19 cellular contexts compared by ENCODE assay signal in genomic region chr11:123460006-123460700, GRCh38. TPM values are rescaled to one million over a fixed set of nuclear protein-coding genes. Genes with fewer than 3 reads are reported as not detected.
DNase-seq lines count a peak whose midpoint lies in the region; ATAC-seq and TF ChIP-seq lines count a peak whose summit lies in the region.
"Had no signal": no experiment of that assay in that cellular context is flagged by ENCODE, and none has a peak within 500 bp of the region (broad histone marks: within the 10 kb centered on the region; RNA-seq: fewer than 3 reads in every experiment).

No MANE protein-coding gene starts in this region.

- H4K91ac ChIP-seq in trophoblast cell (ENCODE audit: low read depth, low read length): no peak overlapping the region

- peaks cover 2% of the 10 kb centered on the region for H3K79me1 ChIP-seq in trophoblast cell (ENCODE audit: low read length)

- no peaks in the 10 kb centered on the region for H3K36me3 ChIP-seq in breast epithelium
- no peaks in the 10 kb centered on the region for H3K36me3 ChIP-seq in mammary epithelial cell (ENCODE audit: insufficient read depth, low read length)
- H3K36me3 ChIP-seq in PC-3 (ENCODE audit: low read depth, low read length): peaks cover 18% of the 10 kb centered on the region; the same call in 1 of the 2 replicates
- no peaks in the 10 kb centered on the region for H3K36me3 ChIP-seq in left ventricle myocardium inferior
- H3K36me3 ChIP-seq in esophagus muscularis mucosa: no peaks in the 10 kb centered on the region
- H3K36me3 ChIP-seq in trophoblast cell (ENCODE audit: control insufficient read depth in 1 of 2, insufficient read depth in 2 of 2, low read length in 2 of 2): no peaks in the 10 kb centered on the region

- H3K14ac ChIP-seq in trophoblast cell (ENCODE audit: low read length): no peak overlapping the region

- no peak for TF ChIP-seq CTCF in breast epithelium (IDR thresholded peaks at IDR 0.05)
- TF ChIP-seq CTCF in mammary epithelial cell (conservative IDR thresholded peaks at IDR 0.05 in 1 of 2, IDR thresholded peaks at IDR 0.05 in 1 of 2; ENCODE audit: extremely low read depth in 1 of 2, insufficient read depth in 1 of 2, low read depth in 1 of 2, low read length in 2 of 2): no peak
- TF ChIP-seq CTCF in PC-3 (conservative IDR thresholded peaks at IDR 0.05; ENCODE audit: low read depth, low read length): no peak
- TF ChIP-seq CTCF in left ventricle myocardium inferior (IDR thresholded peaks at IDR 0.05; ENCODE audit: borderline replicate concordance): no peak
- TF ChIP-seq CTCF in esophagus muscularis mucosa (IDR thresholded peaks at IDR 0.05): no peak

- H3K27ac ChIP-seq in breast epithelium: peak overlapping the region; percentile 51 to 63
- H3K27ac ChIP-seq in mammary epithelial cell (ENCODE audit: insufficient read depth, low read depth, low read length): no peak overlapping the region
- peak overlapping the region; percentile 98 for H3K27ac ChIP-seq in PC-3 (ENCODE audit: low read length)
- peak overlapping the region; percentile 91 for H3K27ac ChIP-seq in left ventricle myocardium inferior (replicated peaks)
- no peak overlapping the region for H3K27ac ChIP-seq in esophagus muscularis mucosa (replicated peaks in 1 of 4)
- H3K27ac ChIP-seq in trophoblast cell (ENCODE audit: low read depth, low read length): no peak overlapping the region
- H3K27ac ChIP-seq: C4-2B, HL-60 had no signal

- H2AFZ ChIP-seq in mammary epithelial cell (ENCODE audit: low read depth, low read length) (no peak overlapping the region), PC-3 (ENCODE audit: low read length) (no peak overlapping the region), trophoblast cell (ENCODE audit: insufficient read depth, low read length, poor library complexity) (no peak overlapping the region)

- H3K27me3 ChIP-seq in breast epithelium (no peaks in the 10 kb centered on the region), mammary epithelial cell (ENCODE audit: insufficient read depth, low read length) (no peaks in the 10 kb centered on the region), PC-3 (ENCODE audit: low read length) (no peaks in the 10 kb centered on the region), left ventricle myocardium inferior (ENCODE audit: low read depth) (no peaks in the 10 kb centered on the region), esophagus muscularis mucosa (no peaks in the 10 kb centered on the region), trophoblast cell (ENCODE audit: insufficient read depth, low read length) (no peaks in the 10 kb centered on the region)

- H3K9ac ChIP-seq in mammary epithelial cell (ENCODE audit: insufficient read depth, low read length) (no peak overlapping the region), PC-3 (ENCODE audit: low read length) (no peak overlapping the region), trophoblast cell (ENCODE audit: low read length) (no peak overlapping the region)

- no peaks in the 10 kb centered on the region for H3F3A ChIP-seq in PC-3 (ENCODE audit: low read length, unreplicated experiment)

- H3K4me3 ChIP-seq in breast epithelium (no peak overlapping the region), mammary epithelial cell (replicated peaks in 1 of 3; ENCODE audit: insufficient read depth in 1 of 3, low read depth in 2 of 3, low read length in 3 of 3) (no peak overlapping the region), PC-3 (ENCODE audit: low read length) (no peak overlapping the region), left ventricle myocardium inferior (peak overlapping the region; percentile 15), esophagus muscularis mucosa (no peak overlapping the region), trophoblast cell (ENCODE audit: low read depth, low read length) (no peak overlapping the region)
- H3K4me3 ChIP-seq: K562 had no signal

- intact Hi-C loops in breast epithelium (cut with DNase I; ENCODE audit: low total_unique reads): no loop called here
- intact Hi-C loops in mammary epithelial cell (cut with micrococcal nuclease): no loop called here
- intact Hi-C loops in PC-3 (cut with micrococcal nuclease): no loop called here
- intact Hi-C loops in left ventricle myocardium inferior (cut with micrococcal nuclease): no loop called here
- intact Hi-C loops in esophagus muscularis mucosa (cut with DNase I): no loop called here
- intact Hi-C loops in posterior cingulate gyrus (cut with DNase I): no loop called here

- H2BK12ac ChIP-seq in trophoblast cell (ENCODE audit: low read length): no peak overlapping the region

- POLR2A ChIA-PET in PC-3 (lab: Charles Lee; ENCODE audit: unreplicated experiment): no interaction called here

- CTCF ChIA-PET in mammary epithelial cell (lab: Charles Lee; ENCODE audit: low non-redundant PET) (no interaction called here), PC-3 (lab: Charles Lee) (interaction anchor here (0.5 kb wide), 1 partner anchor 9 kb away, joined by 3 read pairs; no protein-coding TSS in a partner anchor)

- no peak overlapping the region for H2BK120ac ChIP-seq in trophoblast cell (ENCODE audit: insufficient read depth, low read length, poor library complexity)

- BruUV-seq in mammary epithelial cell (replicated peaks; lab: Mats Ljungman, UMichigan) (no TSS peak), PC-3 (replicated peaks; lab: Mats Ljungman, UMichigan) (no TSS peak)

- 48% methylated on average over 7 of the region's 7 CpGs for WGBS in mammary epithelial cell (ENCODE audit: low coverage, missing lambda C conversion rate)
- 81% methylated on average over 7 of the region's 7 CpGs for WGBS in esophagus muscularis mucosa
- no CpG with 5 or more reads among the region's 7 CpGs for WGBS in trophoblast cell (ENCODE audit: extremely low coverage, insufficient coverage, insufficient read length)

- no peaks in the 10 kb centered on the region for H3K9me2 ChIP-seq in PC-3 (replicated peaks; ENCODE audit: low read length)

- no peak for TF ChIP-seq POLR2A in breast epithelium (IDR thresholded peaks at IDR 0.05)
- TF ChIP-seq POLR2A in esophagus muscularis mucosa (IDR thresholded peaks at IDR 0.05; ENCODE audit: low read depth): no peak

- H3K79me2 ChIP-seq in mammary epithelial cell (ENCODE audit: insufficient read depth, low read length): no peaks in the 10 kb centered on the region
- peaks cover 79% of the 10 kb centered on the region for H3K79me2 ChIP-seq in PC-3 (ENCODE audit: low read length)
- H3K79me2 ChIP-seq in trophoblast cell (ENCODE audit: control insufficient read depth, insufficient read depth, low read length, poor library complexity): no peaks in the 10 kb centered on the region

- H4K20me1 ChIP-seq in mammary epithelial cell (ENCODE audit: insufficient read depth, low read length) (no peaks in the 10 kb centered on the region), PC-3 (ENCODE audit: low read length) (no peaks in the 10 kb centered on the region)

- H3K4ac ChIP-seq in trophoblast cell (ENCODE audit: low read depth, low read length): no peak overlapping the region

- in situ Hi-C loops in mammary epithelial cell (cut with MboI; ENCODE audit: low sequenced_read_pairs in 2 of 2): no loop called here

- no peak overlapping the region for H4K8ac ChIP-seq in trophoblast cell (ENCODE audit: low read depth, low read length)

- TF ChIP-seq EP300 in esophagus muscularis mucosa (IDR thresholded peaks at IDR 0.05): no peak

- no peak overlapping the region for H3K23ac ChIP-seq in trophoblast cell (ENCODE audit: low read length)

- H3K9me3 ChIP-seq in breast epithelium: no peaks in the 10 kb centered on the region
- no peaks in the 10 kb centered on the region for H3K9me3 ChIP-seq in mammary epithelial cell (replicated peaks; ENCODE audit: insufficient read depth, low read length)
- no peaks in the 10 kb centered on the region for H3K9me3 ChIP-seq in PC-3 (ENCODE audit: low read length)
- no peaks in the 10 kb centered on the region for H3K9me3 ChIP-seq in left ventricle myocardium inferior (replicated peaks)
- H3K9me3 ChIP-seq in esophagus muscularis mucosa: no peaks in the 10 kb centered on the region
- H3K9me3 ChIP-seq in trophoblast cell (ENCODE audit: insufficient read depth, low read depth, low read length): peaks cover 3% of the 10 kb centered on the region

- DNase-seq in breast epithelium (ENCODE audit: low spot score in 2 of 2): no peak
- DNase-seq in mammary epithelial cell: no peak
- DNase-seq in M059J (ENCODE audit: low read depth): peak; percentile 79
- no peak for DNase-seq in PC-3
- no peak for DNase-seq in left ventricle myocardium inferior
- DNase-seq in esophagus muscularis mucosa (ENCODE audit: extremely low spot score): no peak
- no peak for DNase-seq in posterior cingulate gyrus
- DNase-seq in trophoblast cell: no peak
- DNase-seq: AML-193; Calu3; CD8-positive, alpha-beta memory T cell; DMS53; H7; NCI-H2029 treated with DMSO at 0.1 percent for 48 hours; NCI-H446 treated with DMSO at 0.1 percent for 48 hours had no signal

- no peak overlapping the region for H3K18ac ChIP-seq in trophoblast cell (ENCODE audit: low read length)

- no peak overlapping the region for H2BK5ac ChIP-seq in trophoblast cell (ENCODE audit: low read depth, low read length, poor library complexity)

- no peak overlapping the region for H3K4me2 ChIP-seq in mammary epithelial cell (ENCODE audit: insufficient read depth, low read depth, low read length)
- H3K4me2 ChIP-seq in PC-3 (ENCODE audit: low read length): no peak overlapping the region
- H3K4me2 ChIP-seq in trophoblast cell (ENCODE audit: low read length): no peak overlapping the region

- dilution Hi-C loops in mammary epithelial cell (cut with HindIII; ENCODE audit: low sequenced_read_pairs): no loop called here

- no peak for ATAC-seq in PC-3
- ATAC-seq: HepG2, K562 had no signal

- no peak overlapping the region for H4K12ac ChIP-seq in trophoblast cell (ENCODE audit: low read depth, low read length)

- H3K4me1 ChIP-seq in breast epithelium (no peaks in the 10 kb centered on the region), mammary epithelial cell (ENCODE audit: insufficient read depth, low read length) (no peaks in the 10 kb centered on the region), PC-3 (ENCODE audit: insufficient read depth, low read length) (peaks cover 35% of the 10 kb centered on the region), left ventricle myocardium inferior (peaks cover 49% of the 10 kb centered on the region), esophagus muscularis mucosa (no peaks in the 10 kb centered on the region), trophoblast cell (ENCODE audit: control insufficient read depth in 1 of 2, insufficient read depth in 2 of 2, low read length in 2 of 2) (peaks cover 4 to 6% of the 10 kb centered on the region in 2 experiments)

- no peak overlapping the region for H2AK5ac ChIP-seq in trophoblast cell (ENCODE audit: low read length)

RNA-seq across cellular contexts. Expression of gene GRAMD1B, which starts 30.1 kb away (rescaled TPM):
- total RNA-seq in breast epithelium (10 to 100 TPM in 1 of 3 donors, 1 to 10 TPM in 2; 2.0 to 10.2 (median 8.2) TPM), mammary epithelial cell (under 1 TPM in 1 of 2 donors, not detected in 1; 0.17 TPM), PC-3 (2014; rRNA removed) (82.1 and 110 TPM in 2 replicates), left ventricle myocardium inferior (31.8 TPM), esophagus muscularis mucosa (1 to 10 TPM; 2.2 to 4.0 (median 3.5) TPM)
- polyA plus RNA-seq in mammary epithelial cell: 0.05 TPM
- polyA minus RNA-seq in mammary epithelial cell: not detected
- total RNA-seq in M059J (2014; rRNA removed; shearing (Covaris generic)): 36.4 and 41.5 TPM in 2 replicates
- polyA plus RNA-seq in trophoblast cell (2013): 8.6 and 10.2 TPM in 2 replicates
- total RNA-seq: HepG2 had no signal
- polyA plus RNA-seq: K562 had no signal

Comparison
In these comparisons a context has a peak if more than half of its experiments do, and no peak if none do; other contexts are left out.
1. H3K27ac ChIP-seq: peak in breast epithelium (2 of 2), PC-3 (single experiment) and left ventricle myocardium inferior (single experiment); none in mammary epithelial cell (single experiment), esophagus muscularis mucosa (0 of 4) and trophoblast cell (single experiment).